ENCODE assay signal across 37 cellular contexts in genomic region chr4:20087512-20087911, GRCh38.
"Had no signal": no experiment of that assay in that cellular context is flagged by ENCODE, and none has a peak within 500 bp of the region (broad histone marks: within the 10 kb centered on the region; RNA-seq: fewer than 3 reads in every experiment).

No MANE protein-coding gene starts in this region.

- H3K27ac ChIP-seq: ascending aorta, cardiac muscle cell, WERI-Rb-1 had no signal

- DNase-seq: activated CD4-positive, alpha-beta memory T cell treated with anti-CD3 and anti-CD28 coated beads, Interleukin-2, amount 10 ng/mL, durations not matched to agents 7 days and 5 days; activated CD4-positive, alpha-beta T cell treated with anti-CD3 and anti-CD28 coated beads for 1 hour; activated CD4-positive, alpha-beta T cell treated with anti-CD3 and anti-CD28 coated beads for 36 hours; activated CD4-positive, alpha-beta T cell treated with anti-CD3 and anti-CD28 coated beads for 48 hours; activated CD4-positive, alpha-beta T cell treated with anti-CD3 and anti-CD28 coated beads, Interleukin-2, amount 10 ng/mL, durations not matched to agents 7 days and 5 days; activated CD4-positive, alpha-beta T cell treated with anti-CD3 and anti-CD28 coated beads, Interleukin-2, amount 50 U/mL, for 48 hours; activated CD4-positive, CD25-positive, alpha-beta regulatory T cell; activated CD8-positive, alpha-beta memory T cell treated with anti-CD3 and anti-CD28 coated beads for 24 hours; activated CD8-positive, alpha-beta memory T cell treated with anti-CD3 and anti-CD28 coated beads, Interleukin-2, amount 10 ng/mL, durations not matched to agents 7 days and 5 days; activated CD8-positive, alpha-beta memory T cell treated with anti-CD3 and anti-CD28 coated beads, Interleukin-2, amount 50 U/mL, for 48 hours; activated CD8-positive, alpha-beta T cell treated with anti-CD3 and anti-CD28 coated beads, Interleukin-2, amount 10 ng/mL, durations not matched to agents 7 days and 5 days; activated effector memory CD4-positive, alpha-beta T cell treated with Interleukin-2 at 50 U/mL for 16 hours; activated gamma-delta T cell; activated naive CD4-positive, alpha-beta T cell treated with anti-CD3 and anti-CD28 coated beads, Interleukin-2, amount 10 ng/mL, durations not matched to agents 7 days and 5 days; activated naive CD4-positive, alpha-beta T cell treated with Interleukin-2 at 50 U/mL for 16 hours; activated naive CD8-positive, alpha-beta T cell treated with anti-CD3 and anti-CD28 coated beads, Interleukin-2, amount 10 ng/mL, durations not matched to agents 7 days and 5 days; activated naive CD8-positive, alpha-beta T cell treated with anti-CD3 and anti-CD28 coated beads, Interleukin-2, amount 50 U/mL, for 24 hours; activated T-cell treated with anti-CD3 and anti-CD28 coated beads, Interleukin-2, amount 50 U/mL, for 24 hours; activated T-cell treated with anti-CD3 and anti-CD28 coated beads, Interleukin-2, amount 50 U/mL, for 48 hours; caudate nucleus; cerebellar nuclear complex; T-helper 1 cell; T-helper 2 cell; T-helper 9 cell; WERI-Rb-1 had no signal

- H3K4me1 ChIP-seq: ascending aorta had no signal

- H3K4me3 Mint-ChIP-seq: activated CD4-positive, alpha-beta memory T cell treated with anti-CD3 and anti-CD28 coated beads, Interleukin-2, amount 10 ng/mL, durations not matched to agents 7 days and 5 days; activated CD4-positive, alpha-beta T cell treated with anti-CD3 and anti-CD28 coated beads for 36 hours; activated CD4-positive, alpha-beta T cell treated with anti-CD3 and anti-CD28 coated beads, Interleukin-2, amount 10 ng/mL, durations not matched to agents 7 days and 5 days; activated CD8-positive, alpha-beta memory T cell treated with anti-CD3 and anti-CD28 coated beads, Interleukin-2, amount 10 ng/mL, durations not matched to agents 7 days and 5 days; activated CD8-positive, alpha-beta T cell treated with anti-CD3 and anti-CD28 coated beads, Interleukin-2, amount 10 ng/mL, durations not matched to agents 7 days and 5 days; activated naive CD4-positive, alpha-beta T cell treated with anti-CD3 and anti-CD28 coated beads, Interleukin-2, amount 10 ng/mL, durations not matched to agents 7 days and 5 days; activated naive CD4-positive, alpha-beta T cell treated with anti-CD3 and anti-CD28 coated beads, Interleukin-2, amount 50 U/mL, for 24 hours; activated naive CD8-positive, alpha-beta T cell; activated naive CD8-positive, alpha-beta T cell treated with anti-CD3 and anti-CD28 coated beads, Interleukin-2, amount 10 ng/mL, durations not matched to agents 7 days and 5 days; activated naive CD8-positive, alpha-beta T cell treated with anti-CD3 and anti-CD28 coated beads, Interleukin-2, amount 50 U/mL, for 24 hours; activated T-cell treated with anti-CD3 and anti-CD28 coated beads, Interleukin-2, amount 50 U/mL, for 24 hours; brain; central memory CD8-positive, alpha-beta T cell; T-helper 1 cell treated with Interleukin-12 subunit alpha and Interleukin-12 subunit beta and Interleukin-4 antibody, amounts not matched to agents 30 μg/mL and 1 μg/mL, for 36 hours; T-helper 2 cell treated with Interferon-gamma antibody and Interleukin-4, amounts not matched to agents 5 μg/mL and 100 μg/mL, for 36 hours; WTC11 had no signal

- H3K9me3 Mint-ChIP-seq: activated CD4-positive, alpha-beta memory T cell treated with anti-CD3 and anti-CD28 coated beads, Interleukin-2, amount 10 ng/mL, durations not matched to agents 7 days and 5 days; activated CD4-positive, alpha-beta T cell treated with anti-CD3 and anti-CD28 coated beads, Interleukin-2, amount 10 ng/mL, durations not matched to agents 7 days and 5 days; activated naive CD4-positive, alpha-beta T cell treated with anti-CD3 and anti-CD28 coated beads, Interleukin-2, amount 50 U/mL, for 24 hours; activated naive CD8-positive, alpha-beta T cell treated with anti-CD3 and anti-CD28 coated beads, Interleukin-2, amount 10 ng/mL, durations not matched to agents 7 days and 5 days; activated naive CD8-positive, alpha-beta T cell treated with anti-CD3 and anti-CD28 coated beads, Interleukin-2, amount 50 U/mL, for 24 hours; activated T-helper 2 cell treated with anti-CD3 and anti-CD28 coated beads, Interferon-gamma antibody, Interleukin-2, Interleukin-4, amounts not matched to agents 10 μg/mL and 5 μg/mL and 100 μg/mL, durations not matched to agents 14 hours and 24 hours and 36 hours; central memory CD8-positive, alpha-beta T cell; T-helper 1 cell treated with Interleukin-12 subunit alpha and Interleukin-12 subunit beta and Interleukin-4 antibody, amounts not matched to agents 30 μg/mL and 1 μg/mL, for 36 hours; WTC11 had no signal

- H3K36me3 Mint-ChIP-seq: activated CD8-positive, alpha-beta memory T cell treated with anti-CD3 and anti-CD28 coated beads, Interleukin-2, amount 10 ng/mL, durations not matched to agents 7 days and 5 days; activated naive CD4-positive, alpha-beta T cell treated with anti-CD3 and anti-CD28 coated beads, Interleukin-2, amount 10 ng/mL, durations not matched to agents 7 days and 5 days; activated naive CD4-positive, alpha-beta T cell treated with anti-CD3 and anti-CD28 coated beads, Interleukin-2, amount 50 U/mL, for 24 hours; activated naive CD8-positive, alpha-beta T cell; activated naive CD8-positive, alpha-beta T cell treated with anti-CD3 and anti-CD28 coated beads, Interleukin-2, amount 10 ng/mL, durations not matched to agents 7 days and 5 days; brain; WTC11 had no signal

- H3K27me3 Mint-ChIP-seq: activated CD4-positive, alpha-beta memory T cell treated with anti-CD3 and anti-CD28 coated beads, Interleukin-2, amount 10 ng/mL, durations not matched to agents 7 days and 5 days; activated CD4-positive, alpha-beta T cell treated with anti-CD3 and anti-CD28 coated beads for 36 hours; activated CD4-positive, alpha-beta T cell treated with anti-CD3 and anti-CD28 coated beads, Interleukin-2, amount 10 ng/mL, durations not matched to agents 7 days and 5 days; activated CD8-positive, alpha-beta memory T cell treated with anti-CD3 and anti-CD28 coated beads, Interleukin-2, amount 10 ng/mL, durations not matched to agents 7 days and 5 days; activated naive CD4-positive, alpha-beta T cell treated with anti-CD3 and anti-CD28 coated beads, Interleukin-2, amount 10 ng/mL, durations not matched to agents 7 days and 5 days; activated naive CD4-positive, alpha-beta T cell treated with anti-CD3 and anti-CD28 coated beads, Interleukin-2, amount 50 U/mL, for 24 hours; activated naive CD8-positive, alpha-beta T cell; activated naive CD8-positive, alpha-beta T cell treated with anti-CD3 and anti-CD28 coated beads, Interleukin-2, amount 10 ng/mL, durations not matched to agents 7 days and 5 days; activated naive CD8-positive, alpha-beta T cell treated with anti-CD3 and anti-CD28 coated beads, Interleukin-2, amount 50 U/mL, for 24 hours; activated T-cell treated with anti-CD3 and anti-CD28 coated beads, Interleukin-2, amount 50 U/mL, for 24 hours; central memory CD8-positive, alpha-beta T cell had no signal

- H3K4me1 Mint-ChIP-seq: activated CD4-positive, alpha-beta memory T cell treated with anti-CD3 and anti-CD28 coated beads, Interleukin-2, amount 10 ng/mL, durations not matched to agents 7 days and 5 days; activated CD4-positive, alpha-beta T cell treated with anti-CD3 and anti-CD28 coated beads for 36 hours; activated CD4-positive, alpha-beta T cell treated with anti-CD3 and anti-CD28 coated beads, Interleukin-2, amount 10 ng/mL, durations not matched to agents 7 days and 5 days; activated CD8-positive, alpha-beta memory T cell treated with anti-CD3 and anti-CD28 coated beads, Interleukin-2, amount 10 ng/mL, durations not matched to agents 7 days and 5 days; activated naive CD4-positive, alpha-beta T cell treated with anti-CD3 and anti-CD28 coated beads, Interleukin-2, amount 10 ng/mL, durations not matched to agents 7 days and 5 days; activated naive CD4-positive, alpha-beta T cell treated with anti-CD3 and anti-CD28 coated beads, Interleukin-2, amount 50 U/mL, for 24 hours; activated naive CD8-positive, alpha-beta T cell treated with anti-CD3 and anti-CD28 coated beads, Interleukin-2, amount 10 ng/mL, durations not matched to agents 7 days and 5 days; activated naive CD8-positive, alpha-beta T cell treated with anti-CD3 and anti-CD28 coated beads, Interleukin-2, amount 50 U/mL, for 24 hours; brain; central memory CD8-positive, alpha-beta T cell; WTC11 had no signal

- H3K9me3 ChIP-seq: ascending aorta had no signal

- ATAC-seq: activated CD4-positive, alpha-beta T cell treated with anti-CD3 and anti-CD28 coated beads for 36 hours; activated CD4-positive, CD25-positive, alpha-beta regulatory T cell treated with anti-CD3 and anti-CD28 coated beads, Interleukin-2, amount 50 U/mL, for 24 hours; activated CD8-positive, alpha-beta memory T cell treated with anti-CD3 and anti-CD28 coated beads, Interleukin-2, amount 10 ng/mL, durations not matched to agents 7 days and 5 days; activated CD8-positive, alpha-beta T cell treated with anti-CD3 and anti-CD28 coated beads, Interleukin-2, amount 10 ng/mL, durations not matched to agents 7 days and 5 days; activated naive CD8-positive, alpha-beta T cell treated with anti-CD3 and anti-CD28 coated beads, Interleukin-2, amount 50 U/mL, for 24 hours; WTC11 had no signal

- H3K4me3 ChIP-seq: ascending aorta, cardiac muscle cell had no signal

- FAIRE-seq: bronchial epithelial cell had no signal

- H3K27ac Mint-ChIP-seq: activated CD4-positive, alpha-beta memory T cell treated with anti-CD3 and anti-CD28 coated beads, Interleukin-2, amount 10 ng/mL, durations not matched to agents 7 days and 5 days; activated CD4-positive, alpha-beta T cell treated with anti-CD3 and anti-CD28 coated beads for 36 hours; activated CD4-positive, alpha-beta T cell treated with anti-CD3 and anti-CD28 coated beads, Interleukin-2, amount 10 ng/mL, durations not matched to agents 7 days and 5 days; activated CD8-positive, alpha-beta memory T cell treated with anti-CD3 and anti-CD28 coated beads, Interleukin-2, amount 10 ng/mL, durations not matched to agents 7 days and 5 days; activated CD8-positive, alpha-beta T cell treated with anti-CD3 and anti-CD28 coated beads, Interleukin-2, amount 10 ng/mL, durations not matched to agents 7 days and 5 days; activated naive CD4-positive, alpha-beta T cell treated with anti-CD3 and anti-CD28 coated beads, Interleukin-2, amount 10 ng/mL, durations not matched to agents 7 days and 5 days; activated naive CD4-positive, alpha-beta T cell treated with anti-CD3 and anti-CD28 coated beads, Interleukin-2, amount 50 U/mL, for 24 hours; activated naive CD8-positive, alpha-beta T cell; activated naive CD8-positive, alpha-beta T cell treated with anti-CD3 and anti-CD28 coated beads, Interleukin-2, amount 10 ng/mL, durations not matched to agents 7 days and 5 days; activated naive CD8-positive, alpha-beta T cell treated with anti-CD3 and anti-CD28 coated beads, Interleukin-2, amount 50 U/mL, for 24 hours; activated T-cell treated with anti-CD3 and anti-CD28 coated beads, Interleukin-2, amount 50 U/mL, for 24 hours; activated T-helper 2 cell treated with anti-CD3 and anti-CD28 coated beads, Interferon-gamma antibody, Interleukin-2, Interleukin-4, amounts not matched to agents 10 μg/mL and 5 μg/mL and 100 μg/mL, durations not matched to agents 14 hours and 24 hours and 36 hours; brain; T-helper 1 cell treated with Interleukin-12 subunit alpha and Interleukin-12 subunit beta and Interleukin-4 antibody, amounts not matched to agents 30 μg/mL and 1 μg/mL, for 36 hours; T-helper 2 cell treated with Interferon-gamma antibody and Interleukin-4, amounts not matched to agents 5 μg/mL and 100 μg/mL, for 36 hours; WTC11 had no signal

- H3K36me3 ChIP-seq: ascending aorta, cardiac muscle cell, WERI-Rb-1 had no signal

- H3K27me3 ChIP-seq: ascending aorta, cardiac muscle cell had no signal
